8 cellular contexts compared by ENCODE assay signal in genomic region chr6:150865043-150865405, GRCh38. TPM values are rescaled to one million over a fixed set of nuclear protein-coding genes. Genes with fewer than 3 reads are reported as not detected.
DNase-seq lines count a peak whose midpoint lies in the region; ATAC-seq lines count a peak whose summit lies in the region.

No MANE protein-coding gene starts in this region.

- peaks cover 0 to 2% (median 0%) of the 10 kb centered on the region in 5 donors for H3K27me3 ChIP-seq in subcutaneous abdominal adipose tissue (ENCODE audit: control insufficient read depth in 5 of 5, insufficient read depth in 4 of 5, low read length in 5 of 5)

- peaks cover 24% of the 10 kb centered on the region for H3K4me1 Mint-ChIP-seq in T-helper 1 cell treated with Interleukin-12 subunit alpha and Interleukin-12 subunit beta and Interleukin-4 antibody, amounts not matched to agents 30 μg/mL and 1 μg/mL, for 36 hours (ENCODE audit: low read depth)
- H3K4me1 Mint-ChIP-seq in activated CD4-positive, alpha-beta memory T cell treated with anti-CD3 and anti-CD28 coated beads, Interleukin-2, amount 10 ng/mL, durations not matched to agents 7 days and 5 days, result peaks cover 41% of the 10 kb centered on the region

- CTCF ChIA-PET in activated CD4-positive, alpha-beta memory T cell treated with anti-CD3 and anti-CD28 coated beads, Interleukin-2, amount 10 ng/mL, durations not matched to agents 7 days and 5 days (lab: Charles Lee), result interaction anchor here (0.7 to 3.8 kb wide), 5 partner anchors 17 to 1799 kb away, joined by 3 to 18 read pairs (median 3); no protein-coding TSS in a partner anchor

- H3K27ac ChIP-seq in subcutaneous abdominal adipose tissue (ENCODE audit: low read depth, low read length), result peak overlapping the region; percentile 35

- H3K9me3 Mint-ChIP-seq in T-helper 1 cell treated with Interleukin-12 subunit alpha and Interleukin-12 subunit beta and Interleukin-4 antibody, amounts not matched to agents 30 μg/mL and 1 μg/mL, for 36 hours, result no peaks in the 10 kb centered on the region
- H3K9me3 Mint-ChIP-seq in activated CD4-positive, alpha-beta memory T cell treated with anti-CD3 and anti-CD28 coated beads, Interleukin-2, amount 10 ng/mL, durations not matched to agents 7 days and 5 days, result no peaks in the 10 kb centered on the region

- peaks cover 0 to 22% (median 13%) of the 10 kb centered on the region in 5 donors for H3K4me1 ChIP-seq in subcutaneous abdominal adipose tissue (ENCODE audit: control insufficient read depth in 5 of 5, insufficient read depth in 5 of 5, low read length in 5 of 5)

- peak overlapping the region; percentile 70 for H3K4me3 Mint-ChIP-seq in T-helper 1 cell treated with Interleukin-12 subunit alpha and Interleukin-12 subunit beta and Interleukin-4 antibody, amounts not matched to agents 30 μg/mL and 1 μg/mL, for 36 hours
- H3K4me3 Mint-ChIP-seq in activated CD4-positive, alpha-beta memory T cell treated with anti-CD3 and anti-CD28 coated beads, Interleukin-2, amount 10 ng/mL, durations not matched to agents 7 days and 5 days, result peak overlapping the region; percentile 97

- H3K36me3 Mint-ChIP-seq in T-helper 1 cell treated with Interleukin-12 subunit alpha and Interleukin-12 subunit beta and Interleukin-4 antibody, amounts not matched to agents 30 μg/mL and 1 μg/mL, for 36 hours (ENCODE audit: low read depth), result no peaks in the 10 kb centered on the region
- H3K36me3 Mint-ChIP-seq in activated CD4-positive, alpha-beta memory T cell treated with anti-CD3 and anti-CD28 coated beads, Interleukin-2, amount 10 ng/mL, durations not matched to agents 7 days and 5 days (ENCODE audit: low read depth), result peaks cover 9% of the 10 kb centered on the region

- ATAC-seq in GM18861 (IDR thresholded peaks at IDR 0.05; ENCODE audit: unreplicated experiment) (no peak), HG02884 (IDR thresholded peaks at IDR 0.05; ENCODE audit: unreplicated experiment) (no peak)

- no peaks in the 10 kb centered on the region for H3K9me3 ChIP-seq in subcutaneous abdominal adipose tissue (ENCODE audit: control insufficient read depth in 5 of 5, low read length in 5 of 5)

- H3K27ac Mint-ChIP-seq in T-helper 1 cell treated with Interleukin-12 subunit alpha and Interleukin-12 subunit beta and Interleukin-4 antibody, amounts not matched to agents 30 μg/mL and 1 μg/mL, for 36 hours, result peak overlapping the region; percentile 73
- H3K27ac Mint-ChIP-seq in activated CD4-positive, alpha-beta memory T cell treated with anti-CD3 and anti-CD28 coated beads, Interleukin-2, amount 10 ng/mL, durations not matched to agents 7 days and 5 days, result peak overlapping the region; percentile 66

- POLR2A ChIA-PET in activated CD4-positive, alpha-beta memory T cell treated with anti-CD3 and anti-CD28 coated beads, Interleukin-2, amount 10 ng/mL, durations not matched to agents 7 days and 5 days (lab: Charles Lee), result interaction anchor here (0.6 to 1.7 kb wide), 7 partner anchors 9 to 587 kb away, joined by 3 to 6 read pairs (median 3); partner anchors contain the start of gene RMND1

- no peak for DNase-seq in T-helper 1 cell
- no peak for DNase-seq in activated CD4-positive, alpha-beta memory T cell treated with anti-CD3 and anti-CD28 coated beads, Interleukin-2, amount 10 ng/mL, durations not matched to agents 7 days and 5 days
- DNase-seq in islet precursor cell, result no peak

- no peaks in the 10 kb centered on the region for H3K36me3 ChIP-seq in subcutaneous abdominal adipose tissue (ENCODE audit: control insufficient read depth in 5 of 5, insufficient read depth in 5 of 5, low read length in 5 of 5)

- H3K27me3 Mint-ChIP-seq in T-helper 1 cell treated with Interleukin-12 subunit alpha and Interleukin-12 subunit beta and Interleukin-4 antibody, amounts not matched to agents 30 μg/mL and 1 μg/mL, for 36 hours (ENCODE audit: low read depth), result peaks cover 18% of the 10 kb centered on the region
- H3K27me3 Mint-ChIP-seq in activated CD4-positive, alpha-beta memory T cell treated with anti-CD3 and anti-CD28 coated beads, Interleukin-2, amount 10 ng/mL, durations not matched to agents 7 days and 5 days, result peaks cover 20% of the 10 kb centered on the region

- H3K4me3 ChIP-seq in iPS-11a (ENCODE audit: low read depth, low read length) (peak overlapping the region; percentile 82), subcutaneous abdominal adipose tissue (ENCODE audit: low read depth in 1 of 5, low read length in 5 of 5) (peak overlapping the region; percentile 60 to 75 (median 68))

- peak overlapping the region in 4 of 5 donors; percentile 13 to 73 (median 48) for H3K9ac ChIP-seq in subcutaneous abdominal adipose tissue (ENCODE audit: low read length in 5 of 5)

RNA-seq across cellular contexts. Expression of gene MTHFD1L, which starts 0.5 kb away (rescaled TPM):
- 10 to 100 TPM; 51.6 to 54.6 TPM for total RNA-seq in activated CD4-positive, alpha-beta memory T cell treated with anti-CD3 and anti-CD28 coated beads, Interleukin-2, amount 10 ng/mL, durations not matched to agents 7 days and 5 days
